Comparison of ENCODE assay signal across 1 cellular context in genomic region chr2:118850171-118850900, GRCh38.
TF ChIP-seq lines count a peak whose summit lies in the region.

No MANE protein-coding gene starts in this region.

TF ChIP-seq in H1, 55 proteins besides CTCF, POLR2A, EP300 and RAD21:
- TF ChIP-seq RNF2 (IDR thresholded peaks at IDR 0.05; ENCODE audit: borderline replicate concordance, low read depth, low read length, missing control alignments, poor library complexity, severe bottlenecking) (peak; percentile 94), TCF12 (IDR thresholded peaks at IDR 0.05; ENCODE audit: low read depth, low read length) (no peak), EZH2 (IDR thresholded peaks at IDR 0.05; ENCODE audit: low read depth, low read length, severe bottlenecking) (peak; percentile 99), CBX8 (IDR thresholded peaks at IDR 0.05; ENCODE audit: borderline replicate concordance, low read depth, low read length) (peak; percentile 92), SUZ12 (IDR thresholded peaks at IDR 0.05; ENCODE audit: low read length) (peak; percentile 97), ASH2L (IDR thresholded peaks at IDR 0.05; ENCODE audit: low read length) (peak; percentile 50)
